ENCODE assay signal across 1 cellular context in genomic region chr19:32817252-32817912, GRCh38.
TF ChIP-seq lines count a peak whose summit lies in the region.

No MANE protein-coding gene starts in this region.

TF ChIP-seq in HepG2, 621 proteins besides CTCF, POLR2A, EP300 and RAD21 (continued from another document):
- TF ChIP-seq ZNF687 (CRISPR knock-in tag; IDR thresholded peaks at IDR 0.05) = peak; percentile 48; the same call in 1 of the 2 replicates
- TF ChIP-seq STAT5B (CRISPR knock-in tag; IDR thresholded peaks at IDR 0.05) = no peak
- no peak for TF ChIP-seq HIVEP1 (CRISPR knock-in tag; IDR thresholded peaks at IDR 0.05)
- TF ChIP-seq RXRA (CRISPR knock-in tag; IDR thresholded peaks at IDR 0.05) = peak; percentile 92
- TF ChIP-seq PLRG1 (conservative IDR thresholded peaks at IDR 0.05) = no peak
- TF ChIP-seq NR2F6 (IDR thresholded peaks at IDR 0.05) = peak; percentile 42; the same call in 1 of the 2 replicates
- TF ChIP-seq NR2F6 (CRISPR knock-in tag; IDR thresholded peaks at IDR 0.05) = peak; percentile 45; the same call in 1 of the 2 replicates
- peak; percentile 82; the same call in 1 of the 2 replicates for TF ChIP-seq CEBPB (IDR thresholded peaks at IDR 0.05; ENCODE audit: borderline replicate concordance, low read depth, low read length)
- no peak for TF ChIP-seq ZNF816 (CRISPR knock-in tag; IDR thresholded peaks at IDR 0.05; ENCODE audit: borderline replicate concordance)
- no peak for TF ChIP-seq LCORL (IDR thresholded peaks at IDR 0.05)
- TF ChIP-seq LCORL (CRISPR knock-in tag; IDR thresholded peaks at IDR 0.05) = peak; percentile 41; the same call in 1 of the 2 replicates
- no peak for TF ChIP-seq PHF20 (CRISPR knock-in tag; IDR thresholded peaks at IDR 0.05)
- no peak for TF ChIP-seq FOXK1 (CRISPR knock-in tag; IDR thresholded peaks at IDR 0.05; ENCODE audit: borderline replicate concordance, low read depth)
- peak; percentile 77; the same call in 1 of the 2 replicates for TF ChIP-seq THRA (CRISPR knock-in tag; IDR thresholded peaks at IDR 0.05; ENCODE audit: borderline replicate concordance)
- no peak for TF ChIP-seq ATF2 (CRISPR knock-in tag; IDR thresholded peaks at IDR 0.05)
- TF ChIP-seq ZNF180 (CRISPR knock-in tag; IDR thresholded peaks at IDR 0.05; ENCODE audit: borderline replicate concordance, low read depth) = no peak
- no peak for TF ChIP-seq JUND (CRISPR knock-in tag; IDR thresholded peaks at IDR 0.05)
- TF ChIP-seq HNF4G (IDR thresholded peaks at IDR 0.05; ENCODE audit: borderline replicate concordance, low read depth, low read length) = peak; percentile 72; the same call in 1 of the 2 replicates
- no peak for TF ChIP-seq HNF4G (CRISPR knock-in tag; IDR thresholded peaks at IDR 0.05; ENCODE audit: borderline replicate concordance, low read depth)
- TF ChIP-seq ZFX (CRISPR knock-in tag; IDR thresholded peaks at IDR 0.05; ENCODE audit: low read depth) = peak; percentile 41; the same call in 1 of the 2 replicates
- TF ChIP-seq TP53 (CRISPR knock-in tag; conservative IDR thresholded peaks at IDR 0.05) = no peak
- TF ChIP-seq ZFY (CRISPR knock-in tag; IDR thresholded peaks at IDR 0.05) = 0 out of 2 replicates have a peak, but pooled peaks have one; percentile 33
- peak; percentile 83 for TF ChIP-seq CEBPG (CRISPR knock-in tag; IDR thresholded peaks at IDR 0.05)
- TF ChIP-seq MED1 (CRISPR knock-in tag; IDR thresholded peaks at IDR 0.05) = no peak
- no peak for TF ChIP-seq HMGXB3 (CRISPR knock-in tag; IDR thresholded peaks at IDR 0.05; ENCODE audit: borderline replicate concordance)
- peak; percentile 21; the same call in 1 of the 2 replicates for TF ChIP-seq NR2F2 (IDR thresholded peaks at IDR 0.05; ENCODE audit: borderline replicate concordance, low read depth)
- TF ChIP-seq ZNF251 (CRISPR knock-in tag; IDR thresholded peaks at IDR 0.05) = no peak
- 0 out of 2 replicates have a peak, but pooled peaks have one; percentile 28 for TF ChIP-seq TFDP2 (CRISPR knock-in tag; IDR thresholded peaks at IDR 0.05)
- 0 out of 2 replicates have a peak, but pooled peaks have one; percentile 23 for TF ChIP-seq NCOA2 (CRISPR knock-in tag; IDR thresholded peaks at IDR 0.05)
- peak; percentile 9; the same call in 1 of the 2 replicates for TF ChIP-seq TCF7 (IDR thresholded peaks at IDR 0.05; ENCODE audit: low read depth)
- peak; percentile 56; the same call in 1 of the 2 replicates for TF ChIP-seq NCOR1 (IDR thresholded peaks at IDR 0.05; ENCODE audit: borderline replicate concordance, low read length)
- no peak for TF ChIP-seq MTF2 (CRISPR knock-in tag; IDR thresholded peaks at IDR 0.05; ENCODE audit: borderline replicate concordance)
- no peak for TF ChIP-seq ZNF274 (CRISPR knock-in tag; IDR thresholded peaks at IDR 0.05)
- 0 out of 2 replicates have a peak, but pooled peaks have one; percentile 21 for TF ChIP-seq ZBTB43 (CRISPR knock-in tag; conservative IDR thresholded peaks at IDR 0.05)
- peak; percentile 72 for TF ChIP-seq NR2C2 (CRISPR knock-in tag; IDR thresholded peaks at IDR 0.05; ENCODE audit: borderline replicate concordance)
- 0 out of 2 replicates have a peak, but pooled peaks have one; percentile 32 for TF ChIP-seq BHLHE40 (IDR thresholded peaks at IDR 0.05; ENCODE audit: low read length)
- peak; percentile 48 for TF ChIP-seq YY1 (IDR thresholded peaks at IDR 0.05; ENCODE audit: insufficient read depth, insufficient replicate concordance, low read depth, low read length)
- peak; percentile 42; the same call in 1 of the 2 replicates for TF ChIP-seq ZNF580 (CRISPR knock-in tag; IDR thresholded peaks at IDR 0.05; ENCODE audit: borderline replicate concordance, low read depth)
- 0 out of 2 replicates have a peak, but pooled peaks have one; percentile 7 for TF ChIP-seq ZNF574 (CRISPR knock-in tag; IDR thresholded peaks at IDR 0.05)
- peak; percentile 95 for TF ChIP-seq ESRRA (CRISPR knock-in tag; IDR thresholded peaks at IDR 0.05; ENCODE audit: low read depth)
TF ChIP-seq in HepG2: peak in this region for 46.
